Comparison of ENCODE assay signal across 26 cellular contexts in the genomic region with DNA sequence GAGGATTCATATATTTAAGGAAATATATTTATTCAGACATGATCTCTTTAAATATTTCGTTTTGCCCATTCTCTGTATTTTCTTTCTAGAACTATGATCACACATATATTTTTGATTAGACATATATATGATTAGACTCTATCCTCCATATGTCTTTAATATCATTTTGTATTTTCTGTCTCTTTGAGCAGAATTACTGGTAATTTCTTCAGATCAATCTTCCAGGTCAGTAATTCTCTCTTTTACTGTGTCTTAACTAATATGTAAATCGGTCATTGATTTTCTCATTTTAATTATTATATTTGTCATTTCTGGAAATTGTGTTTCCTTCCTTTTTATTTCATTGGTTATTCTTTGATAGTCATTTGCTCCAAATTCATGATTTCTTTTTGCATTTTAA.
"Had no signal": no experiment of that assay in that cellular context is flagged by ENCODE, and none has a peak within 500 bp of the region (broad histone marks: within the 10 kb centered on the region; RNA-seq: fewer than 3 reads in every experiment).

No MANE protein-coding gene starts in this region.

- H3K27ac ChIP-seq: coronary artery, epithelial cell of prostate, esophagus squamous epithelium, gastrocnemius medialis, heart right ventricle, left lung, lower lobe of right lung had no signal

- H3K4me1 ChIP-seq: esophagus squamous epithelium, gastrocnemius medialis, heart right ventricle, left lung, lower lobe of right lung had no signal

- FAIRE-seq: endometrium, islet of Langerhans, keratinocyte had no signal

- ATAC-seq: effector memory CD8-positive, alpha-beta T cell; esophagus mucosa; gastrocnemius medialis; heart right ventricle; left cardiac atrium; left lung; left ventricle myocardium superior; lower lobe of right lung; mucosa of descending colon; naive thymus-derived CD8-positive, alpha-beta T cell had no signal

- H3K36me3 ChIP-seq: esophagus squamous epithelium, gastrocnemius medialis, heart right ventricle, left lung, lower lobe of right lung had no signal

- H3K4me3 ChIP-seq: coronary artery, esophagus squamous epithelium, gastrocnemius medialis, heart right ventricle, left lung, lower lobe of right lung, mucosa of descending colon had no signal

- DNase-seq: effector CD8-positive, alpha-beta T cell; effector memory CD8-positive, alpha-beta T cell; endodermal cell; erythroblast; esophagus squamous epithelium; foreskin fibroblast; foreskin melanocyte; gastrocnemius medialis; glutamatergic neuron; head of caudate nucleus; heart right ventricle; hippocampal formation; left cardiac atrium; left lung; left ventricle myocardium superior; lower lobe of right lung; mesenchymal stem cell; mucosa of descending colon; naive B cell; naive thymus-derived CD8-positive, alpha-beta T cell had no signal
